In the genomic region with DNA sequence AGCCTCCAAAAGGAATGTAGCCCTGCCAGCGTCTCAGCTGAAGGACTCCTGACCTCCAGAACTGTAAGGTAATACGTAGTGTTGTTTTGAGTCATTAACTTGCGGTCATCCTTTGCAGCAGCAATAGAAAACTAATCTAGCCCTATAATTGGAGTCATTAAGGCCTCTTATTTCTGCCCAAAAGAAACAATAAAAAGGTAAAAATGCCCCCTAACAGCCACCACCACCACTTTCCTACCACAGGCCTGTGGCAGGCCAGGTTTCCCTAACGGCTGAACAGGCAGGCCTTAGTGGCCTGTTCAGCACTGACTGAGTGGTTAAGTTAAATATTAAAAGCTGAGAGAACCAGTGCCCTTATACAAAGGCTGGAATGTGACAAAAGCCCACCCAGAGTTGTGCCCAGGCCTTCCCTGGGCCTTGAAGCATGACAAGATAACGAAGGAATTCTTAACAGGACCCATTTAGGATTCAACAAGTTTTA, we compare ENCODE assay signal across 25 cellular contexts.
"Had no signal": no experiment of that assay in that cellular context is flagged by ENCODE, and none has a peak within 500 bp of the region (broad histone marks: within the 10 kb centered on the region; RNA-seq: fewer than 3 reads in every experiment).

No MANE protein-coding gene starts in this region.

- H3K36me3 ChIP-seq: breast epithelium, Peyer's patch, SJSA1 had no signal

- H3K27ac ChIP-seq: breast epithelium, Peyer's patch, SJSA1 had no signal

- H3K4me3 ChIP-seq: breast epithelium, Peyer's patch, SJSA1 had no signal

- DNase-seq: activated CD4-positive, alpha-beta T cell treated with anti-CD3 and anti-CD28 coated beads for 4 hours; activated CD8-positive, alpha-beta memory T cell treated with anti-CD3 and anti-CD28 coated beads, Interleukin-2, amount 50 U/mL, for 48 hours; activated CD8-positive, alpha-beta T cell treated with anti-CD3 and anti-CD28 coated beads, Interleukin-2, amount 10 ng/mL, durations not matched to agents 7 days and 5 days; activated effector memory CD4-positive, alpha-beta T cell treated with Interleukin-2 at 50 U/mL for 16 hours; activated naive CD4-positive, alpha-beta T cell; activated T-cell treated with anti-CD3 and anti-CD28 coated beads, Interleukin-2, amount 50 U/mL, for 1 hour; aorta; caudate nucleus; KG1; MV-4-11; NCI-H1092 treated with DMSO at 0.1 percent for 48 hours; NCI-H1417 treated with DMSO at 0.1 percent for 48 hours; NCI-H187; NCI-H2081; NCI-H446; NCI-H524; Peyer's patch; SHP77 had no signal

- H3K4me3 Mint-ChIP-seq: activated CD8-positive, alpha-beta T cell treated with anti-CD3 and anti-CD28 coated beads, Interleukin-2, amount 10 ng/mL, durations not matched to agents 7 days and 5 days; activated naive CD4-positive, alpha-beta T cell treated with anti-CD3 and anti-CD28 coated beads, Interleukin-2, amount 50 U/mL, for 24 hours; activated T-helper 1 cell treated with anti-CD3 and anti-CD28 coated beads, Interleukin-12 subunit alpha, Interleukin-12 subunit beta, Interleukin-2, Interleukin-4 antibody, amounts not matched to agents 30 ng/mL and 10 ng/mL and 1 ng/mL, durations not matched to agents 14 hours and 24 hours and 36 hours; T-helper 1 cell treated with Interleukin-12 subunit alpha and Interleukin-12 subunit beta and Interleukin-4 antibody, amounts not matched to agents 30 μg/mL and 1 μg/mL, for 36 hours had no signal

- H3K27ac Mint-ChIP-seq: activated CD8-positive, alpha-beta T cell treated with anti-CD3 and anti-CD28 coated beads, Interleukin-2, amount 10 ng/mL, durations not matched to agents 7 days and 5 days; activated naive CD4-positive, alpha-beta T cell treated with anti-CD3 and anti-CD28 coated beads, Interleukin-2, amount 50 U/mL, for 24 hours; activated T-helper 1 cell treated with anti-CD3 and anti-CD28 coated beads, Interleukin-12 subunit alpha, Interleukin-12 subunit beta, Interleukin-2, Interleukin-4 antibody, amounts not matched to agents 30 ng/mL and 10 ng/mL and 1 ng/mL, durations not matched to agents 14 hours and 24 hours and 36 hours; T-helper 1 cell treated with Interleukin-12 subunit alpha and Interleukin-12 subunit beta and Interleukin-4 antibody, amounts not matched to agents 30 μg/mL and 1 μg/mL, for 36 hours had no signal

- ATAC-seq: activated CD4-positive, CD25-positive, alpha-beta regulatory T cell treated with anti-CD3 and anti-CD28 coated beads, Interleukin-2, amount 50 U/mL, for 24 hours; activated CD8-positive, alpha-beta T cell treated with anti-CD3 and anti-CD28 coated beads, Interleukin-2, amount 10 ng/mL, durations not matched to agents 7 days and 5 days; SK-N-SH treated with all-trans-retinoic acid at 6 μM for 48 hours had no signal

- H3K4me1 Mint-ChIP-seq: activated naive CD4-positive, alpha-beta T cell treated with anti-CD3 and anti-CD28 coated beads, Interleukin-2, amount 50 U/mL, for 24 hours had no signal

- H3K4me1 ChIP-seq: breast epithelium, Peyer's patch, SJSA1 had no signal

- H3K27me3 ChIP-seq: breast epithelium, Peyer's patch, SJSA1 had no signal

- H3K27me3 Mint-ChIP-seq: activated naive CD4-positive, alpha-beta T cell treated with anti-CD3 and anti-CD28 coated beads, Interleukin-2, amount 50 U/mL, for 24 hours had no signal

- H3K9me3 ChIP-seq: Peyer's patch, SJSA1 had no signal
